In genomic region chr15:68820589-68821189, GRCh38 we compare ENCODE assay signal across 8 cellular contexts. TPM values are rescaled to one million over a fixed set of nuclear protein-coding genes. Genes with fewer than 3 reads are reported as not detected.
DNase-seq lines count a peak whose midpoint lies in the region; ATAC-seq, FAIRE-seq and TF ChIP-seq lines count a peak whose summit lies in the region.

Gene ANP32A (minus strand): TSS chr15:68820895. CDS start chr15:68820751, 144 bp downstream.

- H3K27ac ChIP-seq in 22Rv1 (peak within 1 kb of the TSS; percentile 87), VCaP (peak within 1 kb of the TSS; percentile 100), iPS-20b (ENCODE audit: low read length) (peak within 1 kb of the TSS; percentile 66), small intestine (ENCODE audit: low read depth in 1 of 2, low read length in 1 of 2) (peak within 1 kb of the TSS; percentile 91)

- peak within 1 kb of the TSS; percentile 99 for H3K9ac ChIP-seq in iPS-20b (ENCODE audit: low read depth, low read length)

- H3K27me3 ChIP-seq in iPS-20b (ENCODE audit: insufficient read depth, low read length): peaks cover 44% of the 10 kb centered on the region
- no peaks in the 10 kb centered on the region for H3K27me3 ChIP-seq in small intestine (ENCODE audit: control insufficient read depth in 2 of 2, insufficient read depth in 2 of 2, low read length in 2 of 2)

- TF ChIP-seq CTCF in 22Rv1 (IDR thresholded peaks at IDR 0.05) (no peak), VCaP (conservative IDR thresholded peaks at IDR 0.05) (no peak)

- peak; percentile 38 for TF ChIP-seq POLR2A in GM18526 (IDR thresholded peaks at IDR 0.05; ENCODE audit: extremely low read depth, insufficient read length)

- H3K4me3 ChIP-seq in iPS-20b (ENCODE audit: low read length) (peak within 1 kb of the TSS; percentile 99), small intestine (ENCODE audit: low read depth in 1 of 2, low read length in 2 of 2) (peak within 1 kb of the TSS; percentile 89 to 98)

- FAIRE-seq in small intestine (lab: Jason Lieb, UNC): no peak

- H3K4me1 ChIP-seq in iPS-20b (ENCODE audit: insufficient read depth, low read length): peaks cover 31% of the 10 kb centered on the region
- H3K4me1 ChIP-seq in small intestine (ENCODE audit: control insufficient read depth in 2 of 2, insufficient read depth in 1 of 2, low read depth in 1 of 2, low read length in 1 of 2): peaks cover 5% of the 10 kb centered on the region in 2 donors

- H3K9me3 ChIP-seq in iPS-20b (ENCODE audit: insufficient read depth, low read depth, low read length) (no peaks in the 10 kb centered on the region), small intestine (ENCODE audit: control insufficient read depth, low read depth) (no peaks in the 10 kb centered on the region)

- in situ Hi-C loops in T47D (cut with HindIII; ENCODE audit: low pct_unique_long_range_greater_than_20kb, low sequenced_read_pairs): no loop called here

- DNase-seq in NCI-H2196 treated with DMSO at 0.1 percent for 48 hours (lab: John Stamatoyannopoulos, UW; ENCODE audit: unreplicated experiment) (peak; percentile 50), T47D (ENCODE audit: low read depth in 1 of 2, low spot score in 1 of 2) (peak; percentile 97 to 100), small intestine (peak; percentile 94)

- peak; percentile 44 for ATAC-seq in HG03066 (IDR thresholded peaks at IDR 0.05; ENCODE audit: low read depth, unreplicated experiment)

- WGBS in small intestine, 3 donors: 0 to 1% (median 0%) methylated on average over 41 to 53 of the region's 53 CpGs

- H3K36me3 ChIP-seq in iPS-20b (ENCODE audit: insufficient read depth, low read depth, low read length): peaks cover 9% of the 10 kb centered on the region; the same call in 1 of the 2 replicates
- H3K36me3 ChIP-seq in small intestine (ENCODE audit: control insufficient read depth in 2 of 2, insufficient read depth in 2 of 2, low read length in 2 of 2): no peaks in the 10 kb centered on the region

RNA-seq across cellular contexts. Expression of gene ANP32A, which starts in this region (rescaled TPM):
- 100 to 1,000 TPM in 1 of 3 donors, 10 to 100 TPM in 2; 56.2 to 147 (median 58.8) TPM for polyA plus RNA-seq in small intestine

Comparison
In these comparisons a context has a peak if more than half of its experiments do, and no peak if none do; other contexts are left out.
1. Peak in every context shown above with its lines: DNase-seq, ATAC-seq, H3K4me3 ChIP-seq and H3K27ac ChIP-seq.